Comparison of ENCODE assay signal across 19 cellular contexts in the genomic region with DNA sequence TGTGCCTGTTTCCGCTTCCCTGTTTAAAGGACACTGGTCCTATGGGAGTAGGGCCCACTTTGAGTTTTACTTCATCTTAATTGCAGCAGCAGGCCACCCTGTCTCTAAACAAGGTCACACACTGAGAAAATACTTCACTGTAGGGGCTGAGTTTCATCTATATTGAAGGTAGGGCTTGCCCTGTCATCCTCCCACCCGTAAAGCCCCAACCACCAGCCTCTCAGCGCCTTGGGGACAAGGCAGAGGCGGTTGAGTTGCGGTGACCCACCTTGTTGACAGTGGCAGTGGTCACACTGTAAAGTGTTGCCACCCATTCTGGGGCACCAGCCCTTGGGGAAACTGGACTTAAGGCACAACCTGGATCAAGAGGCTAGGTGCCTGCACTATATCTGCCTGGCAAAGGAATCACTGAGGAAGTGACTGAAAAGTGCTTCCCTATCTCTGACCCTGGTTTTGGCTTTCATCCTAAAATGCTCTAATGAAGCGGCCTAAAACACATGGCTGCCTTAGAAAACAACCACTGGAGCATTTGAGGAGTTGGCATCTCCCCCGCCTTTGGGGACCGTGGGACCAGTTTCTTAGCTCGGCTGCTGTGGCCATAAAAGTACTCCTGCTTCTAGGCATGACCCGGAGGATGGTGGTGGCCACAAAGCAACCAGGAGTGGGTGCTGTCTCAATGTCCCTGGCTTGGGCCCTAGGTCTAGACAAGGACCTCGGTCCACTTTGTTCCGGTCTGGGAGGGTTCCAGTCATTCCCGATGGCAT. TPM values are rescaled to one million over a fixed set of nuclear protein-coding genes. Genes with fewer than 3 reads are reported as not detected.
DNase-seq lines count a peak whose midpoint lies in the region; ATAC-seq, FAIRE-seq and TF ChIP-seq lines count a peak whose summit lies in the region.
"Had no signal": no experiment of that assay in that cellular context is flagged by ENCODE, and none has a peak within 500 bp of the region (broad histone marks: within the 10 kb centered on the region; RNA-seq: fewer than 3 reads in every experiment).

No MANE protein-coding gene starts in this region.

- H3K36me3 ChIP-seq in pancreas: no peaks in the 10 kb centered on the region
- H3K36me3 ChIP-seq in trophoblast cell (ENCODE audit: control insufficient read depth in 1 of 2, insufficient read depth in 2 of 2, low read length in 2 of 2): no peaks in the 10 kb centered on the region
- H3K36me3 ChIP-seq: gastroesophageal sphincter had no signal

- 83 to 85% methylated on average over 13 of the region's 13 CpGs for WGBS in pancreas, 2 donors
- WGBS in trophoblast cell (ENCODE audit: extremely low coverage, insufficient coverage, insufficient read length): no CpG with 5 or more reads among the region's 13 CpGs

- peaks cover 2% of the 10 kb centered on the region for H3K27me3 Mint-ChIP-seq in T-helper 2 cell treated with Interferon-gamma antibody and Interleukin-4, amounts not matched to agents 5 μg/mL and 100 μg/mL, for 36 hours (ENCODE audit: low read depth)
- H3K27me3 Mint-ChIP-seq in activated naive CD8-positive, alpha-beta T cell treated with anti-CD3 and anti-CD28 coated beads for 36 hours: no peaks in the 10 kb centered on the region
- H3K27me3 Mint-ChIP-seq in nephron (ENCODE audit: low read depth): peaks cover 4% of the 10 kb centered on the region
- H3K27me3 Mint-ChIP-seq: CD4-positive, CD25-positive, alpha-beta regulatory T cell had no signal

- peak overlapping the region; percentile 50 for H3K27ac Mint-ChIP-seq in T-helper 2 cell treated with Interferon-gamma antibody and Interleukin-4, amounts not matched to agents 5 μg/mL and 100 μg/mL, for 36 hours
- H3K27ac Mint-ChIP-seq in activated naive CD8-positive, alpha-beta T cell treated with anti-CD3 and anti-CD28 coated beads for 36 hours: peak overlapping the region; percentile 75
- H3K27ac Mint-ChIP-seq in nephron: peak overlapping the region; percentile 62 to 74 (median 71)

- H2BK12ac ChIP-seq in trophoblast cell (ENCODE audit: low read length): no peak overlapping the region

- DNase-seq in T-helper 2 cell treated with Interferon-gamma antibody and Interleukin-4, amounts not matched to agents 5 μg/mL and 100 μg/mL, for 36 hours (ENCODE audit: low spot score): no peak
- DNase-seq in T-helper 2 cell: no peak
- peak; percentile 23 to 43 for DNase-seq in Kasumi-1 (lab: John Stamatoyannopoulos, UW)
- no peak for DNase-seq in activated naive CD8-positive, alpha-beta T cell treated with anti-CD3 and anti-CD28 coated beads for 36 hours
- DNase-seq in pancreas: no peak
- no peak for DNase-seq in occipital lobe (lab: John Stamatoyannopoulos, UW)
- no peak for DNase-seq in trophoblast cell
- DNase-seq: 8988T; Karpas-422; NCI-H1436 treated with DMSO at 0.1 percent for 48 hours; NCI-H226; NK-92 treated with Interleukin-12 subunit alpha and Interleukin-12 subunit beta, amount 100 ng/mL, for 24 hours; SHP77 treated with DMSO at 0.1 percent for 48 hours; substantia nigra had no signal

- H3K9me3 ChIP-seq in pancreas (no peaks in the 10 kb centered on the region), trophoblast cell (ENCODE audit: insufficient read depth, low read depth, low read length) (peaks cover 3% of the 10 kb centered on the region)
- H3K9me3 ChIP-seq: gastroesophageal sphincter had no signal

- H3K23ac ChIP-seq in trophoblast cell (ENCODE audit: low read length): no peak overlapping the region

- no peak overlapping the region for H2AFZ ChIP-seq in trophoblast cell (ENCODE audit: insufficient read depth, low read length, poor library complexity)
- H2AFZ ChIP-seq: parathyroid adenoma had no signal

- H3K18ac ChIP-seq in trophoblast cell (ENCODE audit: low read length): no peak overlapping the region

- no peaks in the 10 kb centered on the region for H3K79me1 ChIP-seq in trophoblast cell (ENCODE audit: low read length)

- no peak for FAIRE-seq in pancreas (lab: Jason Lieb, UNC)

- H3K4me3 Mint-ChIP-seq in T-helper 2 cell treated with Interferon-gamma antibody and Interleukin-4, amounts not matched to agents 5 μg/mL and 100 μg/mL, for 36 hours: peak overlapping the region; percentile 36
- peak overlapping the region; percentile 23 for H3K4me3 Mint-ChIP-seq in activated naive CD8-positive, alpha-beta T cell treated with anti-CD3 and anti-CD28 coated beads for 36 hours
- no peak overlapping the region for H3K4me3 Mint-ChIP-seq in nephron
- H3K4me3 Mint-ChIP-seq: H9 had no signal

- H3K9me3 Mint-ChIP-seq in T-helper 2 cell treated with Interferon-gamma antibody and Interleukin-4, amounts not matched to agents 5 μg/mL and 100 μg/mL, for 36 hours: no peaks in the 10 kb centered on the region
- H3K9me3 Mint-ChIP-seq in activated naive CD8-positive, alpha-beta T cell treated with anti-CD3 and anti-CD28 coated beads for 36 hours: no peaks in the 10 kb centered on the region
- no peaks in the 10 kb centered on the region for H3K9me3 Mint-ChIP-seq in nephron
- H3K9me3 Mint-ChIP-seq: CD4-positive, CD25-positive, alpha-beta regulatory T cell; H9 had no signal

- H3K4me1 ChIP-seq in pancreas (no peaks in the 10 kb centered on the region), trophoblast cell (ENCODE audit: control insufficient read depth in 1 of 2, insufficient read depth in 2 of 2, low read length in 2 of 2) (peaks cover 2 to 3% of the 10 kb centered on the region in 2 experiments)

- no peak overlapping the region for H4K8ac ChIP-seq in trophoblast cell (ENCODE audit: low read depth, low read length)

- H3K27ac ChIP-seq in pancreas (no peak overlapping the region), trophoblast cell (ENCODE audit: low read depth, low read length) (no peak overlapping the region)

- H4K12ac ChIP-seq in trophoblast cell (ENCODE audit: low read depth, low read length): no peak overlapping the region

- H3K4me3 ChIP-seq in pancreas (no peak overlapping the region), trophoblast cell (ENCODE audit: low read depth, low read length) (no peak overlapping the region)
- H3K4me3 ChIP-seq: gastroesophageal sphincter had no signal

- no peak overlapping the region for H3K14ac ChIP-seq in trophoblast cell (ENCODE audit: low read length)

- ATAC-seq in pancreas: no peak

- H3K36me3 Mint-ChIP-seq in T-helper 2 cell treated with Interferon-gamma antibody and Interleukin-4, amounts not matched to agents 5 μg/mL and 100 μg/mL, for 36 hours (ENCODE audit: low read depth): no peaks in the 10 kb centered on the region
- H3K36me3 Mint-ChIP-seq in activated naive CD8-positive, alpha-beta T cell treated with anti-CD3 and anti-CD28 coated beads for 36 hours: no peaks in the 10 kb centered on the region
- H3K36me3 Mint-ChIP-seq in nephron (ENCODE audit: low read depth): no peaks in the 10 kb centered on the region
- H3K36me3 Mint-ChIP-seq: CD4-positive, CD25-positive, alpha-beta regulatory T cell had no signal

- TF ChIP-seq CTCF in nephron (IDR thresholded peaks at IDR 0.05; ENCODE audit: unreplicated experiment in 3 of 3) (no peak), pancreas (IDR thresholded peaks at IDR 0.05) (no peak)

- H3K4me2 ChIP-seq in trophoblast cell (ENCODE audit: low read length): no peak overlapping the region

- H3K9ac ChIP-seq in trophoblast cell (ENCODE audit: low read length): no peak overlapping the region
- H3K9ac ChIP-seq: parathyroid adenoma had no signal

- H3K27me3 ChIP-seq in pancreas: no peaks in the 10 kb centered on the region
- no peaks in the 10 kb centered on the region for H3K27me3 ChIP-seq in trophoblast cell (ENCODE audit: insufficient read depth, low read length)
- H3K27me3 ChIP-seq: gastroesophageal sphincter had no signal

- intact Hi-C loops in pancreas (cut with DNase I): no loop called here

- H3K79me2 ChIP-seq in trophoblast cell (ENCODE audit: control insufficient read depth, insufficient read depth, low read length, poor library complexity): no peaks in the 10 kb centered on the region
- H3K79me2 ChIP-seq: parathyroid adenoma had no signal

- H3K4ac ChIP-seq in trophoblast cell (ENCODE audit: low read depth, low read length): no peak overlapping the region

- no peak overlapping the region for H2AK5ac ChIP-seq in trophoblast cell (ENCODE audit: low read length)

- H3K4me1 Mint-ChIP-seq in T-helper 2 cell treated with Interferon-gamma antibody and Interleukin-4, amounts not matched to agents 5 μg/mL and 100 μg/mL, for 36 hours (ENCODE audit: low read depth): peaks cover 32% of the 10 kb centered on the region
- H3K4me1 Mint-ChIP-seq in activated naive CD8-positive, alpha-beta T cell treated with anti-CD3 and anti-CD28 coated beads for 36 hours: peaks cover 53% of the 10 kb centered on the region
- peaks cover 46% of the 10 kb centered on the region for H3K4me1 Mint-ChIP-seq in nephron

- no peak overlapping the region for H4K91ac ChIP-seq in trophoblast cell (ENCODE audit: low read depth, low read length)

- H2BK120ac ChIP-seq in trophoblast cell (ENCODE audit: insufficient read depth, low read length, poor library complexity): no peak overlapping the region

- no peak overlapping the region for H2BK5ac ChIP-seq in trophoblast cell (ENCODE audit: low read depth, low read length, poor library complexity)

RNA-seq across cellular contexts. Expression of gene WDR1, which starts 7.8 kb away (rescaled TPM):
- 100 to 1,000 TPM; 372 to 385 TPM for total RNA-seq in activated naive CD8-positive, alpha-beta T cell treated with anti-CD3 and anti-CD28 coated beads for 36 hours
- 100 to 1,000 TPM in 1 of 6 donors, 10 to 100 TPM in 5; 56.8 to 102 (median 62.9) TPM for total RNA-seq in pancreas
- polyA plus RNA-seq in pancreas: 10 to 100 TPM; 30.0 to 43.3 TPM
- total RNA-seq in occipital lobe: 75.5 TPM
- polyA plus RNA-seq in trophoblast cell (2013): 349 and 360 TPM in 2 replicates

Comparison
In these comparisons a context has a peak if more than half of its experiments do, and no peak if none do; other contexts are left out.
1. DNase-seq: peak in Kasumi-1 (2 of 2); none in T-helper 2 cell treated with Interferon-gamma antibody and Interleukin-4, amounts not matched to agents 5 μg/mL and 100 μg/mL, for 36 hours (single experiment), T-helper 2 cell (0 of 5), activated naive CD8-positive, alpha-beta T cell treated with anti-CD3 and anti-CD28 coated beads for 36 hours (single experiment), pancreas (0 of 6), occipital lobe (single experiment) and trophoblast cell (0 of 2).
2. H3K4me3 Mint-ChIP-seq: peak in T-helper 2 cell treated with Interferon-gamma antibody and Interleukin-4, amounts not matched to agents 5 μg/mL and 100 μg/mL, for 36 hours (single experiment) and activated naive CD8-positive, alpha-beta T cell treated with anti-CD3 and anti-CD28 coated beads for 36 hours (single experiment); none in nephron (0 of 3).
3. Peak in every context shown above with its lines, with median percentiles within 50 percentile points of each other: H3K27ac Mint-ChIP-seq.